Comparison of ENCODE assay signal across 1 cellular context in the genomic region with DNA sequence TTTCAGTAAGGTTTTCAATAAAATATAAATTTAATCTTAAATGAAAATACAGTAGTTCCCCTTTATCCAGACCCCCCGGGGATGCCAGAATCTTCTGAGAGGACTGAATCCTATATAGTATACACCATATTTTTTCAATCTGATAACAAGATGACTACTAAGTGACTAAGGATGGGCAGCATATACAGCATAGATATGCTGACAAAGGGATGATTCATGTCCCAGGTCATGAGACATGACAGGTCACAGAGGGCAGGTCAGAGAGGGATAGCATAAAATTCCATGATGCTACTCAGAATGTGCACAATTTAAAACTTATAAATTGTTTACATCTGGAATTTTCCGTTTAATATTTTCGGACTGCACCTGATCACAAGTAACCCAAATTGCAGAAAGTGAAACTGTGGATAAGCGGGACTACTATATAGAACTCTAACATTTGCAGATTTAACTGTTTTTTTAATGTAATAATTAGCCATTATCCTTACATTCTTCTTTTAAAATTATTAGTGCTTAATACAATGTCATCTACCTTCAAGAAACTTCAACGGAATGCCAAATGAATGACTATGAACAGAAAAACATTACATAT.
A peak's percentile ranks its signal among the peaks of the same experiment; 100 is the strongest.
TF ChIP-seq lines count a peak whose summit lies in the region.

No MANE protein-coding gene starts in this region.

TF ChIP-seq in K562, 482 proteins besides CTCF, POLR2A, EP300 and RAD21 (continued from another document and continues in another):
- TF ChIP-seq MAFF (IDR thresholded peaks at IDR 0.05; ENCODE audit: low read length) = peak; percentile 43; the same call in 1 of the 2 replicates
- TF ChIP-seq, protein P1, sequence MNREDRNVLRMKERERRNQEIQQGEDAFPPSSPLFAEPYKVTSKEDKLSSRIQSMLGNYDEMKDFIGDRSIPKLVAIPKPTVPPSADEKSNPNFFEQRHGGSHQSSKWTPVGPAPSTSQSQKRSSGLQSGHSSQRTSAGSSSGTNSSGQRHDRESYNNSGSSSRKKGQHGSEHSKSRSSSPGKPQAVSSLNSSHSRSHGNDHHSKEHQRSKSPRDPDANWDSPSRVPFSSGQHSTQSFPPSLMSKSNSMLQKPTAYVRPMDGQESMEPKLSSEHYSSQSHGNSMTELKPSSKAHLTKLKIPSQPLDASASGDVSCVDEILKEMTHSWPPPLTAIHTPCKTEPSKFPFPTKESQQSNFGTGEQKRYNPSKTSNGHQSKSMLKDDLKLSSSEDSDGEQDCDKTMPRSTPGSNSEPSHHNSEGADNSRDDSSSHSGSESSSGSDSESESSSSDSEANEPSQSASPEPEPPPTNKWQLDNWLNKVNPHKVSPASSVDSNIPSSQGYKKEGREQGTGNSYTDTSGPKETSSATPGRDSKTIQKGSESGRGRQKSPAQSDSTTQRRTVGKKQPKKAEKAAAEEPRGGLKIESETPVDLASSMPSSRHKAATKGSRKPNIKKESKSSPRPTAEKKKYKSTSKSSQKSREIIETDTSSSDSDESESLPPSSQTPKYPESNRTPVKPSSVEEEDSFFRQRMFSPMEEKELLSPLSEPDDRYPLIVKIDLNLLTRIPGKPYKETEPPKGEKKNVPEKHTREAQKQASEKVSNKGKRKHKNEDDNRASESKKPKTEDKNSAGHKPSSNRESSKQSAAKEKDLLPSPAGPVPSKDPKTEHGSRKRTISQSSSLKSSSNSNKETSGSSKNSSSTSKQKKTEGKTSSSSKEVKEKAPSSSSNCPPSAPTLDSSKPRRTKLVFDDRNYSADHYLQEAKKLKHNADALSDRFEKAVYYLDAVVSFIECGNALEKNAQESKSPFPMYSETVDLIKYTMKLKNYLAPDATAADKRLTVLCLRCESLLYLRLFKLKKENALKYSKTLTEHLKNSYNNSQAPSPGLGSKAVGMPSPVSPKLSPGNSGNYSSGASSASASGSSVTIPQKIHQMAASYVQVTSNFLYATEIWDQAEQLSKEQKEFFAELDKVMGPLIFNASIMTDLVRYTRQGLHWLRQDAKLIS (CRISPR knock-in tag; IDR thresholded peaks at IDR 0.05) = no peak
- TF ChIP-seq CREM (IDR thresholded peaks at IDR 0.05; ENCODE audit: low read depth) = peak; percentile 41
- TF ChIP-seq ARID2 (IDR thresholded peaks at IDR 0.05) = no peak
- TF ChIP-seq, protein P2, sequence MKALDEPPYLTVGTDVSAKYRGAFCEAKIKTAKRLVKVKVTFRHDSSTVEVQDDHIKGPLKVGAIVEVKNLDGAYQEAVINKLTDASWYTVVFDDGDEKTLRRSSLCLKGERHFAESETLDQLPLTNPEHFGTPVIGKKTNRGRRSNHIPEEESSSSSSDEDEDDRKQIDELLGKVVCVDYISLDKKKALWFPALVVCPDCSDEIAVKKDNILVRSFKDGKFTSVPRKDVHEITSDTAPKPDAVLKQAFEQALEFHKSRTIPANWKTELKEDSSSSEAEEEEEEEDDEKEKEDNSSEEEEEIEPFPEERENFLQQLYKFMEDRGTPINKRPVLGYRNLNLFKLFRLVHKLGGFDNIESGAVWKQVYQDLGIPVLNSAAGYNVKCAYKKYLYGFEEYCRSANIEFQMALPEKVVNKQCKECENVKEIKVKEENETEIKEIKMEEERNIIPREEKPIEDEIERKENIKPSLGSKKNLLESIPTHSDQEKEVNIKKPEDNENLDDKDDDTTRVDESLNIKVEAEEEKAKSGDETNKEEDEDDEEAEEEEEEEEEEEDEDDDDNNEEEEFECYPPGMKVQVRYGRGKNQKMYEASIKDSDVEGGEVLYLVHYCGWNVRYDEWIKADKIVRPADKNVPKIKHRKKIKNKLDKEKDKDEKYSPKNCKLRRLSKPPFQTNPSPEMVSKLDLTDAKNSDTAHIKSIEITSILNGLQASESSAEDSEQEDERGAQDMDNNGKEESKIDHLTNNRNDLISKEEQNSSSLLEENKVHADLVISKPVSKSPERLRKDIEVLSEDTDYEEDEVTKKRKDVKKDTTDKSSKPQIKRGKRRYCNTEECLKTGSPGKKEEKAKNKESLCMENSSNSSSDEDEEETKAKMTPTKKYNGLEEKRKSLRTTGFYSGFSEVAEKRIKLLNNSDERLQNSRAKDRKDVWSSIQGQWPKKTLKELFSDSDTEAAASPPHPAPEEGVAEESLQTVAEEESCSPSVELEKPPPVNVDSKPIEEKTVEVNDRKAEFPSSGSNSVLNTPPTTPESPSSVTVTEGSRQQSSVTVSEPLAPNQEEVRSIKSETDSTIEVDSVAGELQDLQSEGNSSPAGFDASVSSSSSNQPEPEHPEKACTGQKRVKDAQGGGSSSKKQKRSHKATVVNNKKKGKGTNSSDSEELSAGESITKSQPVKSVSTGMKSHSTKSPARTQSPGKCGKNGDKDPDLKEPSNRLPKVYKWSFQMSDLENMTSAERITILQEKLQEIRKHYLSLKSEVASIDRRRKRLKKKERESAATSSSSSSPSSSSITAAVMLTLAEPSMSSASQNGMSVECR (CRISPR knock-in tag; IDR thresholded peaks at IDR 0.05) = no peak
- TF ChIP-seq, protein P3, sequence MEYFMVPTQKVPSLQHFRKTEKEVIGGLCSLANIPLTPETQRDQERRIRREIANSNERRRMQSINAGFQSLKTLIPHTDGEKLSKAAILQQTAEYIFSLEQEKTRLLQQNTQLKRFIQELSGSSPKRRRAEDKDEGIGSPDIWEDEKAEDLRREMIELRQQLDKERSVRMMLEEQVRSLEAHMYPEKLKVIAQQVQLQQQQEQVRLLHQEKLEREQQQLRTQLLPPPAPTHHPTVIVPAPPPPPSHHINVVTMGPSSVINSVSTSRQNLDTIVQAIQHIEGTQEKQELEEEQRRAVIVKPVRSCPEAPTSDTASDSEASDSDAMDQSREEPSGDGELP (CRISPR knock-in tag; IDR thresholded peaks at IDR 0.05; ENCODE audit: borderline replicate concordance) = no peak
- TF ChIP-seq BDP1 (IDR thresholded peaks at IDR 0.05; ENCODE audit: insufficient read depth, insufficient read length) = no peak
- TF ChIP-seq, protein P4, sequence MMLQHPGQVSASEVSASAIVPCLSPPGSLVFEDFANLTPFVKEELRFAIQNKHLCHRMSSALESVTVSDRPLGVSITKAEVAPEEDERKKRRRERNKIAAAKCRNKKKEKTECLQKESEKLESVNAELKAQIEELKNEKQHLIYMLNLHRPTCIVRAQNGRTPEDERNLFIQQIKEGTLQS (IDR thresholded peaks at IDR 0.05) = peak; percentile 88
- TF ChIP-seq, protein P4 (CRISPR knock-in tag; conservative IDR thresholded peaks at IDR 0.05) = no peak
- no peak for TF ChIP-seq BRCA1 (IDR thresholded peaks at IDR 0.05)
- TF ChIP-seq BRCA1 (CRISPR knock-in tag; IDR thresholded peaks at IDR 0.05) = no peak
- TF ChIP-seq, protein P5, sequence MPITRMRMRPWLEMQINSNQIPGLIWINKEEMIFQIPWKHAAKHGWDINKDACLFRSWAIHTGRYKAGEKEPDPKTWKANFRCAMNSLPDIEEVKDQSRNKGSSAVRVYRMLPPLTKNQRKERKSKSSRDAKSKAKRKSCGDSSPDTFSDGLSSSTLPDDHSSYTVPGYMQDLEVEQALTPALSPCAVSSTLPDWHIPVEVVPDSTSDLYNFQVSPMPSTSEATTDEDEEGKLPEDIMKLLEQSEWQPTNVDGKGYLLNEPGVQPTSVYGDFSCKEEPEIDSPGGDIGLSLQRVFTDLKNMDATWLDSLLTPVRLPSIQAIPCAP (CRISPR knock-in tag; IDR thresholded peaks at IDR 0.05; ENCODE audit: borderline replicate concordance) = no peak
- TF ChIP-seq HMG20B (CRISPR knock-in tag; IDR thresholded peaks at IDR 0.05) = no peak
- no peak for TF ChIP-seq SPI1 (IDR thresholded peaks at IDR 0.05; ENCODE audit: borderline replicate concordance, low read depth, low read length)
- no peak for TF ChIP-seq IRF2 (CRISPR knock-in tag; IDR thresholded peaks at IDR 0.05)
- TF ChIP-seq, protein P6, sequence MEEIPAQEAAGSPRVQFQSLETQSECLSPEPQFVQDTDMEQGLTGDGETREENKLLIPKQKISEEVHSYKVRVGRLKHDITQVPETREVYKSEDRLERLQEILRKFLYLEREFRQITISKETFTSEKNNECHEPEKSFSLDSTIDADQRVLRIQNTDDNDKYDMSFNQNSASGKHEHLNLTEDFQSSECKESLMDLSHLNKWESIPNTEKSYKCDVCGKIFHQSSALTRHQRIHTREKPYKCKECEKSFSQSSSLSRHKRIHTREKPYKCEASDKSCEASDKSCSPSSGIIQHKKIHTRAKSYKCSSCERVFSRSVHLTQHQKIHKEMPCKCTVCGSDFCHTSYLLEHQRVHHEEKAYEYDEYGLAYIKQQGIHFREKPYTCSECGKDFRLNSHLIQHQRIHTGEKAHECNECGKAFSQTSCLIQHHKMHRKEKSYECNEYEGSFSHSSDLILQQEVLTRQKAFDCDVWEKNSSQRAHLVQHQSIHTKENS (CRISPR knock-in tag; IDR thresholded peaks at IDR 0.05) = no peak
- TF ChIP-seq, protein P7, sequence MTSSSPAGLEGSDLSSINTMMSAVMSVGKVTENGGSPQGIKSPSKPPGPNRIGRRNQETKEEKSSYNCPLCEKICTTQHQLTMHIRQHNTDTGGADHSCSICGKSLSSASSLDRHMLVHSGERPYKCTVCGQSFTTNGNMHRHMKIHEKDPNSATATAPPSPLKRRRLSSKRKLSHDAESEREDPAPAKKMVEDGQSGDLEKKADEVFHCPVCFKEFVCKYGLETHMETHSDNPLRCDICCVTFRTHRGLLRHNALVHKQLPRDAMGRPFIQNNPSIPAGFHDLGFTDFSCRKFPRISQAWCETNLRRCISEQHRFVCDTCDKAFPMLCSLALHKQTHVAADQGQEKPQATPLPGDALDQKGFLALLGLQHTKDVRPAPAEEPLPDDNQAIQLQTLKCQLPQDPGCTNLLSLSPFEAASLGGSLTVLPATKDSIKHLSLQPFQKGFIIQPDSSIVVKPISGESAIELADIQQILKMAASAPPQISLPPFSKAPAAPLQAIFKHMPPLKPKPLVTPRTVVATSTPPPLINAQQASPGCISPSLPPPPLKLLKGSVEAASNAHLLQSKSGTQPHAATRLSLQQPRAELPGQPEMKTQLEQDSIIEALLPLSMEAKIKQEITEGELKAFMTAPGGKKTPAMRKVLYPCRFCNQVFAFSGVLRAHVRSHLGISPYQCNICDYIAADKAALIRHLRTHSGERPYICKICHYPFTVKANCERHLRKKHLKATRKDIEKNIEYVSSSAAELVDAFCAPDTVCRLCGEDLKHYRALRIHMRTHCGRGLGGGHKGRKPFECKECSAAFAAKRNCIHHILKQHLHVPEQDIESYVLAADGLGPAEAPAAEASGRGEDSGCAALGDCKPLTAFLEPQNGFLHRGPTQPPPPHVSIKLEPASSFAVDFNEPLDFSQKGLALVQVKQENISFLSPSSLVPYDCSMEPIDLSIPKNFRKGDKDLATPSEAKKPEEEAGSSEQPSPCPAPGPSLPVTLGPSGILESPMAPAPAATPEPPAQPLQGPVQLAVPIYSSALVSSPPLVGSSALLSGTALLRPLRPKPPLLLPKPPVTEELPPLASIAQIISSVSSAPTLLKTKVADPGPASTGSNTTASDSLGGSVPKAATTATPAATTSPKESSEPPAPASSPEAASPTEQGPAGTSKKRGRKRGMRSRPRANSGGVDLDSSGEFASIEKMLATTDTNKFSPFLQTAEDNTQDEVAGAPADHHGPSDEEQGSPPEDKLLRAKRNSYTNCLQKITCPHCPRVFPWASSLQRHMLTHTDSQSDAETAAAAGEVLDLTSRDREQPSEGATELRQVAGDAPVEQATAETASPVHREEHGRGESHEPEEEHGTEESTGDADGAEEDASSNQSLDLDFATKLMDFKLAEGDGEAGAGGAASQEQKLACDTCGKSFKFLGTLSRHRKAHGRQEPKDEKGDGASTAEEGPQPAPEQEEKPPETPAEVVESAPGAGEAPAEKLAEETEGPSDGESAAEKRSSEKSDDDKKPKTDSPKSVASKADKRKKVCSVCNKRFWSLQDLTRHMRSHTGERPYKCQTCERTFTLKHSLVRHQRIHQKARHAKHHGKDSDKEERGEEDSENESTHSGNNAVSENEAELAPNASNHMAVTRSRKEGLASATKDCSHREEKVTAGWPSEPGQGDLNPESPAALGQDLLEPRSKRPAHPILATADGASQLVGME (CRISPR knock-in tag; IDR thresholded peaks at IDR 0.05) = no peak
- TF ChIP-seq, protein P8, sequence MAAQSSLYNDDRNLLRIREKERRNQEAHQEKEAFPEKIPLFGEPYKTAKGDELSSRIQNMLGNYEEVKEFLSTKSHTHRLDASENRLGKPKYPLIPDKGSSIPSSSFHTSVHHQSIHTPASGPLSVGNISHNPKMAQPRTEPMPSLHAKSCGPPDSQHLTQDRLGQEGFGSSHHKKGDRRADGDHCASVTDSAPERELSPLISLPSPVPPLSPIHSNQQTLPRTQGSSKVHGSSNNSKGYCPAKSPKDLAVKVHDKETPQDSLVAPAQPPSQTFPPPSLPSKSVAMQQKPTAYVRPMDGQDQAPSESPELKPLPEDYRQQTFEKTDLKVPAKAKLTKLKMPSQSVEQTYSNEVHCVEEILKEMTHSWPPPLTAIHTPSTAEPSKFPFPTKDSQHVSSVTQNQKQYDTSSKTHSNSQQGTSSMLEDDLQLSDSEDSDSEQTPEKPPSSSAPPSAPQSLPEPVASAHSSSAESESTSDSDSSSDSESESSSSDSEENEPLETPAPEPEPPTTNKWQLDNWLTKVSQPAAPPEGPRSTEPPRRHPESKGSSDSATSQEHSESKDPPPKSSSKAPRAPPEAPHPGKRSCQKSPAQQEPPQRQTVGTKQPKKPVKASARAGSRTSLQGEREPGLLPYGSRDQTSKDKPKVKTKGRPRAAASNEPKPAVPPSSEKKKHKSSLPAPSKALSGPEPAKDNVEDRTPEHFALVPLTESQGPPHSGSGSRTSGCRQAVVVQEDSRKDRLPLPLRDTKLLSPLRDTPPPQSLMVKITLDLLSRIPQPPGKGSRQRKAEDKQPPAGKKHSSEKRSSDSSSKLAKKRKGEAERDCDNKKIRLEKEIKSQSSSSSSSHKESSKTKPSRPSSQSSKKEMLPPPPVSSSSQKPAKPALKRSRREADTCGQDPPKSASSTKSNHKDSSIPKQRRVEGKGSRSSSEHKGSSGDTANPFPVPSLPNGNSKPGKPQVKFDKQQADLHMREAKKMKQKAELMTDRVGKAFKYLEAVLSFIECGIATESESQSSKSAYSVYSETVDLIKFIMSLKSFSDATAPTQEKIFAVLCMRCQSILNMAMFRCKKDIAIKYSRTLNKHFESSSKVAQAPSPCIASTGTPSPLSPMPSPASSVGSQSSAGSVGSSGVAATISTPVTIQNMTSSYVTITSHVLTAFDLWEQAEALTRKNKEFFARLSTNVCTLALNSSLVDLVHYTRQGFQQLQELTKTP (IDR thresholded peaks at IDR 0.05; ENCODE audit: low read depth in 1 of 2, partially characterized antibody in 2 of 2) = peak in 1 of 2 experiments; percentile 35
- no peak for TF ChIP-seq CBX8 (IDR thresholded peaks at IDR 0.05; ENCODE audit: borderline replicate concordance, extremely low read depth, low read depth, low read length, poor library complexity, severe bottlenecking)
- peak; percentile 58 for TF ChIP-seq MAFG (tag; conservative IDR thresholded peaks at IDR 0.05)
- no peak for TF ChIP-seq ZNF324 (CRISPR knock-in tag; IDR thresholded peaks at IDR 0.05)
- no peak for TF ChIP-seq HSF4 (CRISPR knock-in tag; IDR thresholded peaks at IDR 0.05; ENCODE audit: borderline replicate concordance)
- no peak for TF ChIP-seq EWSR1 (IDR thresholded peaks at IDR 0.05; ENCODE audit: borderline replicate concordance, low read depth, partially characterized antibody)
- no peak for TF ChIP-seq TAF1 (IDR thresholded peaks at IDR 0.05; ENCODE audit: control insufficient read depth, extremely low read depth, insufficient read depth, low read length, severe bottlenecking)
